In genomic region chr6:121652726-121653623, GRCh38 we compare ENCODE assay signal across 10 cellular contexts.
DNase-seq lines count a peak whose midpoint lies in the region; ATAC-seq and TF ChIP-seq lines count a peak whose summit lies in the region.
"Had no signal": no experiment of that assay in that cellular context is flagged by ENCODE, and none has a peak within 500 bp of the region (broad histone marks: within the 10 kb centered on the region; RNA-seq: fewer than 3 reads in every experiment).

No MANE protein-coding gene starts in this region.

- no peak for TF ChIP-seq EP300 in esophagus muscularis mucosa (IDR thresholded peaks at IDR 0.05)

- no peaks in the 10 kb centered on the region for H3K27me3 Mint-ChIP-seq in CD8-positive, alpha-beta T cell (ENCODE audit: low read depth)
- no peaks in the 10 kb centered on the region for H3K27me3 Mint-ChIP-seq in osteocyte (ENCODE audit: unreplicated experiment)
- no peaks in the 10 kb centered on the region for H3K27me3 Mint-ChIP-seq in activated T-cell treated with anti-CD3 and anti-CD28 coated beads, Interleukin-2, amount 50 U/mL, for 72 hours (ENCODE audit: low read depth)

- H3K36me3 ChIP-seq in CD8-positive, alpha-beta T cell (ENCODE audit: insufficient read depth, low read length) = no peaks in the 10 kb centered on the region
- H3K36me3 ChIP-seq in esophagus muscularis mucosa = no peaks in the 10 kb centered on the region

- POLR2A ChIA-PET in CD8-positive, alpha-beta T cell (lab: Charles Lee) = interaction anchor here (0.6 kb wide), 1 partner anchor 1128 kb away, joined by 4 read pairs; no protein-coding TSS in a partner anchor

- no peak for ATAC-seq in CD8-positive, alpha-beta T cell
- ATAC-seq in activated T-cell treated with anti-CD3 and anti-CD28 coated beads, Interleukin-2, amount 50 U/mL, for 72 hours (replicated peaks in 1 of 2) = no peak
- no peak for ATAC-seq in HG02798 (IDR thresholded peaks at IDR 0.05; ENCODE audit: poor library complexity, unreplicated experiment)

- no peaks in the 10 kb centered on the region for H3K36me3 Mint-ChIP-seq in CD8-positive, alpha-beta T cell
- no peaks in the 10 kb centered on the region for H3K36me3 Mint-ChIP-seq in osteocyte (ENCODE audit: unreplicated experiment)
- no peaks in the 10 kb centered on the region for H3K36me3 Mint-ChIP-seq in activated T-cell treated with anti-CD3 and anti-CD28 coated beads, Interleukin-2, amount 50 U/mL, for 72 hours (ENCODE audit: insufficient read depth in 2 of 2)

- H3K9me3 ChIP-seq in CD8-positive, alpha-beta T cell (ENCODE audit: low read length) = no peaks in the 10 kb centered on the region
- no peaks in the 10 kb centered on the region for H3K9me3 ChIP-seq in esophagus muscularis mucosa

- 61% methylated on average over 7 of the region's 7 CpGs for WGBS in esophagus muscularis mucosa

- no peak overlapping the region for H3K4me3 ChIP-seq in CD8-positive, alpha-beta T cell (ENCODE audit: low read depth, low read length)
- no peak overlapping the region for H3K4me3 ChIP-seq in esophagus muscularis mucosa

- no peak overlapping the region for H3K27ac ChIP-seq in CD8-positive, alpha-beta T cell (ENCODE audit: low read depth, low read length)
- peak overlapping the region; percentile 7 to 65 (median 44) for H3K27ac ChIP-seq in esophagus muscularis mucosa (replicated peaks in 1 of 4)

- H3K4me1 Mint-ChIP-seq in CD8-positive, alpha-beta T cell (ENCODE audit: low read depth) = peaks cover 39% of the 10 kb centered on the region
- peaks cover 30% of the 10 kb centered on the region for H3K4me1 Mint-ChIP-seq in osteocyte (ENCODE audit: unreplicated experiment)
- peaks cover 40% of the 10 kb centered on the region for H3K4me1 Mint-ChIP-seq in activated T-cell treated with anti-CD3 and anti-CD28 coated beads, Interleukin-2, amount 50 U/mL, for 72 hours (ENCODE audit: low read depth)

- in situ Hi-C loops in ACHN (cut with HindIII; ENCODE audit: low pct_ligation_motif_present, low pct_unique_long_range_greater_than_20kb, low sequenced_read_pairs) = no loop called here

- intact Hi-C loops in CD8-positive, alpha-beta T cell (cut with DNase I, micrococcal nuclease) = no loop called here
- intact Hi-C loops in esophagus muscularis mucosa (cut with DNase I) = no loop called here

- no peak for DNase-seq in CD8-positive, alpha-beta T cell
- DNase-seq in NCI-H226 = peak; percentile 63
- DNase-seq in esophagus muscularis mucosa (ENCODE audit: extremely low spot score) = no peak
- DNase-seq in osteocyte (ENCODE audit: extremely low spot score, unreplicated experiment) = no peak
- DNase-seq in ACHN = no peak
- DNase-seq in activated T-cell treated with anti-CD3 and anti-CD28 coated beads, Interleukin-2, amount 50 U/mL, for 72 hours = no peak
- no peak for DNase-seq in iPS-NIHi11 (ENCODE audit: low spot score)
- DNase-seq: activated CD8-positive, alpha-beta memory T cell treated with anti-CD3 and anti-CD28 coated beads, Interleukin-2, amount 50 U/mL, for 48 hours; NCI-H345 had no signal

- peaks cover 2% of the 10 kb centered on the region for H3K9me3 Mint-ChIP-seq in CD8-positive, alpha-beta T cell
- no peaks in the 10 kb centered on the region for H3K9me3 Mint-ChIP-seq in osteocyte (ENCODE audit: unreplicated experiment)
- H3K9me3 Mint-ChIP-seq in activated T-cell treated with anti-CD3 and anti-CD28 coated beads, Interleukin-2, amount 50 U/mL, for 72 hours = no peaks in the 10 kb centered on the region

- no peaks in the 10 kb centered on the region for H3K27me3 ChIP-seq in CD8-positive, alpha-beta T cell (ENCODE audit: insufficient read depth, low read length)
- no peaks in the 10 kb centered on the region for H3K27me3 ChIP-seq in esophagus muscularis mucosa

- CTCF ChIA-PET in CD8-positive, alpha-beta T cell (lab: Charles Lee) = no interaction called here

- no peak for TF ChIP-seq POLR2A in esophagus muscularis mucosa (IDR thresholded peaks at IDR 0.05; ENCODE audit: low read depth)

- no peak for TF ChIP-seq CTCF in CD8-positive, alpha-beta T cell (IDR thresholded peaks at IDR 0.05)
- no peak for TF ChIP-seq CTCF in esophagus muscularis mucosa (IDR thresholded peaks at IDR 0.05)
- TF ChIP-seq CTCF in osteocyte (IDR thresholded peaks at IDR 0.05) = no peak

- H3K4me3 Mint-ChIP-seq in CD8-positive, alpha-beta T cell = no peak overlapping the region
- peak overlapping the region; percentile 5 for H3K4me3 Mint-ChIP-seq in osteocyte (ENCODE audit: unreplicated experiment)
- no peak overlapping the region for H3K4me3 Mint-ChIP-seq in activated T-cell treated with anti-CD3 and anti-CD28 coated beads, Interleukin-2, amount 50 U/mL, for 72 hours

- H3K27ac Mint-ChIP-seq in CD8-positive, alpha-beta T cell = peak overlapping the region; percentile 78
- peak overlapping the region; percentile 70 for H3K27ac Mint-ChIP-seq in osteocyte (ENCODE audit: unreplicated experiment)
- H3K27ac Mint-ChIP-seq in activated T-cell treated with anti-CD3 and anti-CD28 coated beads, Interleukin-2, amount 50 U/mL, for 72 hours = no peak overlapping the region

- H3K4me1 ChIP-seq in CD8-positive, alpha-beta T cell (ENCODE audit: insufficient read depth, low read length) = peaks cover 26% of the 10 kb centered on the region
- peaks cover 5 to 13% (median 6%) of the 10 kb centered on the region in 4 donors for H3K4me1 ChIP-seq in esophagus muscularis mucosa
